Comparison of ENCODE assay signal across 18 cellular contexts in the genomic region with DNA sequence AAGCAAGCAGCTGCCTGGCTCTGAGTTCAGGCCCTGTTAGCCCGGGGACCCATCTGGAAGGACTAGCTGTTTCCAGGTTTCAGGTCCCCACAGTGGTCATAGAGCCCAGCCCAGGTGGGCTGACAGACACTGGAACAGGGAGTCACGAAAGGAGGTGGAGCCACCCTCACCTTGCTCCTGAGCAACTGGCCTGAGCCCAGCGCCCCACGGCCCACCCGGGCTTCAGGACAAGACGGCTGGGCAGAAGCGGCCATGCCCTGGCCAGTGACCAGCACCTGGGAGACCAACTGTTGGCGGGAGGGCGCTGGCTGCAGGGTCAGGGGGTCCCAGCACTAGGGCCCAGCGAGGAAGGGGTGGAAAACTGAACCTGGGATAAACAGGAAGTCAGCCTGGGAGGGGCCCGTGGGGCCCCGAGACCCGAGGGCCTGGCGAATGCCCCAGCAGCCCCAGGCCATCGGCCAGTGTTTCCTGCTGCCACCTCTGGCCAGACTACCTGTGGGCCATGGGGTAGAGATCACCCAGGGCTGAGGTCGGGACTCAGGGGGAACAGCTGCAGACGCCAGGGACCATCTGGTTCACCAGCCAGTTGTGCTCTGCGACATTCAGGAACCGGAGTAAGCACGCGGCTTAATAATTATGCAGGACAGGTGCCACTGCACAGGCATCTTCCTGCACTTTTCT.
"Had no signal": no experiment of that assay in that cellular context is flagged by ENCODE, and none has a peak within 500 bp of the region (broad histone marks: within the 10 kb centered on the region; RNA-seq: fewer than 3 reads in every experiment).

No MANE protein-coding gene starts in this region.

- H3K27ac ChIP-seq: heart left ventricle, neutrophil, thoracic aorta, transverse colon had no signal

- ATAC-seq: heart left ventricle; natural killer cell; sciatic nerve; stimulated activated naive B cell treated with anti-CD40 and anti-IgM and Interleukin-4, amounts not matched to agents 10 μg/mL and 1 μg/mL and 100 μg/mL, for 72 hours had no signal

- H3K4me1 Mint-ChIP-seq: endodermal cell; mesothelial cell of epicardium; natural killer cell; stimulated activated naive B cell treated with anti-CD40 and anti-IgM and Interleukin-4, amounts not matched to agents 10 μg/mL and 1 μg/mL and 100 μg/mL, for 72 hours; stimulated activated naive CD8-positive, alpha-beta T cell treated with anti-CD3 and anti-CD28 coated beads, Interleukin-15, amount 100 ng/mL, for 72 hours had no signal

- H3K27ac Mint-ChIP-seq: endodermal cell; mesothelial cell of epicardium; natural killer cell; stimulated activated naive B cell treated with anti-CD40 and anti-IgM and Interleukin-4, amounts not matched to agents 10 μg/mL and 1 μg/mL and 100 μg/mL, for 72 hours; stimulated activated naive CD8-positive, alpha-beta T cell treated with anti-CD3 and anti-CD28 coated beads, Interleukin-15, amount 100 ng/mL, for 72 hours had no signal

- DNase-seq: effector CD4-positive, alpha-beta T cell; endodermal cell; erythroblast; foreskin melanocyte; heart left ventricle; hippocampal formation; kidney glomerular epithelial cell; mammary epithelial cell; natural killer cell; stimulated activated CD4-positive, alpha-beta T cell treated with anti-CD3 and anti-CD28 coated beads, Interleukin-2, amount 100 ng/mL, for 24 hours; stimulated activated CD4-positive, alpha-beta T cell treated with anti-CD3 and anti-CD28 coated beads, Interleukin-4, amount 100 ng/mL, for 4 hours; stimulated activated naive B cell treated with anti-CD40 and anti-IgM and Interleukin-4, amounts not matched to agents 10 μg/mL and 1 μg/mL and 100 μg/mL, for 72 hours; stimulated activated naive CD8-positive, alpha-beta T cell treated with anti-CD3 and anti-CD28 coated beads, Interleukin-15, amount 100 ng/mL, for 72 hours; transverse colon had no signal

- H3K27me3 ChIP-seq: neutrophil, transverse colon had no signal

- H3K36me3 Mint-ChIP-seq: mesothelial cell of epicardium; natural killer cell; stimulated activated naive B cell treated with anti-CD40 and anti-IgM and Interleukin-4, amounts not matched to agents 10 μg/mL and 1 μg/mL and 100 μg/mL, for 72 hours had no signal

- H3K4me1 ChIP-seq: heart left ventricle, transverse colon had no signal

- H3K4me3 Mint-ChIP-seq: endodermal cell; mesothelial cell of epicardium; natural killer cell; stimulated activated naive B cell treated with anti-CD40 and anti-IgM and Interleukin-4, amounts not matched to agents 10 μg/mL and 1 μg/mL and 100 μg/mL, for 72 hours; stimulated activated naive CD8-positive, alpha-beta T cell treated with anti-CD3 and anti-CD28 coated beads, Interleukin-15, amount 100 ng/mL, for 72 hours had no signal

- H3K9me3 ChIP-seq: heart left ventricle, neutrophil, thoracic aorta, transverse colon had no signal

- H3K9me3 Mint-ChIP-seq: mesothelial cell of epicardium, natural killer cell had no signal

- H3K36me3 ChIP-seq: heart left ventricle, neutrophil, thoracic aorta, transverse colon had no signal

- H3K4me3 ChIP-seq: heart left ventricle, thoracic aorta, transverse colon had no signal
